Comparison of ENCODE assay signal across 1 cellular context in genomic region chr5:143629871-143630658, GRCh38.
TF ChIP-seq lines count a peak whose summit lies in the region.

No MANE protein-coding gene starts in this region.

TF ChIP-seq in HepG2, 621 proteins besides CTCF, POLR2A, EP300 and RAD21 (continued from another document and continues in another):
- TF ChIP-seq PRDM4 (CRISPR knock-in tag; IDR thresholded peaks at IDR 0.05; ENCODE audit: borderline replicate concordance) (no peak), ZNF253 (CRISPR knock-in tag; IDR thresholded peaks at IDR 0.05; ENCODE audit: borderline replicate concordance) (no peak), ZNF615 (CRISPR knock-in tag; IDR thresholded peaks at IDR 0.05; ENCODE audit: borderline replicate concordance) (no peak), ZHX2 (IDR thresholded peaks at IDR 0.05; ENCODE audit: low read depth) (no peak), ZHX2 (CRISPR knock-in tag; IDR thresholded peaks at IDR 0.05; ENCODE audit: borderline replicate concordance) (no peak), ZNF562 (CRISPR knock-in tag; IDR thresholded peaks at IDR 0.05; ENCODE audit: borderline replicate concordance) (no peak), IKZF4 (CRISPR knock-in tag; IDR thresholded peaks at IDR 0.05; ENCODE audit: borderline replicate concordance, low read depth, not compliant biosample characterization) (no peak), ERF (CRISPR knock-in tag; IDR thresholded peaks at IDR 0.05) (0 out of 2 replicates have a peak, but pooled peaks have one; percentile 65), ZNF362 (CRISPR knock-in tag; IDR thresholded peaks at IDR 0.05; ENCODE audit: borderline replicate concordance) (peak; percentile 64; the same call in 1 of the 2 replicates), ZBTB2 (CRISPR knock-in tag; IDR thresholded peaks at IDR 0.05; ENCODE audit: low read depth) (no peak), ETV5 (CRISPR knock-in tag; IDR thresholded peaks at IDR 0.05; ENCODE audit: borderline replicate concordance) (peak; percentile 87; the same call in 1 of the 2 replicates), EHMT2 (IDR thresholded peaks at IDR 0.05; ENCODE audit: borderline replicate concordance, low read depth, low read length) (no peak), ZNF205 (CRISPR knock-in tag; IDR thresholded peaks at IDR 0.05) (no peak), SAP130 (CRISPR knock-in tag; IDR thresholded peaks at IDR 0.05; ENCODE audit: low read depth) (peak; percentile 64), THRA (CRISPR knock-in tag; IDR thresholded peaks at IDR 0.05; ENCODE audit: borderline replicate concordance) (no peak), ZMYM4 (CRISPR knock-in tag; IDR thresholded peaks at IDR 0.05) (no peak), NFE2L2 (IDR thresholded peaks at IDR 0.05; ENCODE audit: low read length) (no peak), ZBTB25 (CRISPR knock-in tag; IDR thresholded peaks at IDR 0.05) (peak; percentile 38), ZBTB37 (CRISPR knock-in tag; IDR thresholded peaks at IDR 0.05) (no peak), ZNF513 (CRISPR knock-in tag; conservative IDR thresholded peaks at IDR 0.05) (no peak), PRPF4 (IDR thresholded peaks at IDR 0.05; ENCODE audit: low read depth, low read length, poor library complexity, severe bottlenecking) (no peak), ZNF530 (CRISPR knock-in tag; IDR thresholded peaks at IDR 0.05; ENCODE audit: low read depth) (no peak), ZNF256 (CRISPR knock-in tag; conservative IDR thresholded peaks at IDR 0.05) (no peak), CREB1 (IDR thresholded peaks at IDR 0.05) (peak; percentile 79), CREB1 (CRISPR knock-in tag; IDR thresholded peaks at IDR 0.05) (peak; percentile 85), ZNF143 (CRISPR knock-in tag; IDR thresholded peaks at IDR 0.05) (no peak), ZNF776 (CRISPR knock-in tag; IDR thresholded peaks at IDR 0.05) (no peak), CHD2 (IDR thresholded peaks at IDR 0.05; ENCODE audit: low read depth, low read length) (no peak), NR2C2 (CRISPR knock-in tag; IDR thresholded peaks at IDR 0.05; ENCODE audit: borderline replicate concordance) (0 out of 2 replicates have a peak, but pooled peaks have one; percentile 18), TEAD3 (CRISPR knock-in tag; optimal IDR thresholded peaks at IDR 0.05; ENCODE audit: borderline replicate concordance) (peak; percentile 51), RBAK (CRISPR knock-in tag; IDR thresholded peaks at IDR 0.05) (no peak), NR2F1 (CRISPR knock-in tag; IDR thresholded peaks at IDR 0.05) (no peak), CEBPB (IDR thresholded peaks at IDR 0.05; ENCODE audit: borderline replicate concordance, low read depth, low read length) (peak; percentile 44; the same call in 1 of the 2 replicates), ZNF331 (CRISPR knock-in tag; IDR thresholded peaks at IDR 0.05) (peak; percentile 49; the same call in 1 of the 2 replicates), STAG1 (CRISPR knock-in tag; IDR thresholded peaks at IDR 0.05) (no peak), POLR2G (IDR thresholded peaks at IDR 0.05; ENCODE audit: low read depth, low read length) (no peak), SIX1 (CRISPR knock-in tag; IDR thresholded peaks at IDR 0.05; ENCODE audit: borderline replicate concordance) (no peak), ZNF605 (CRISPR knock-in tag; IDR thresholded peaks at IDR 0.05) (no peak), ZNF451 (CRISPR knock-in tag; IDR thresholded peaks at IDR 0.05) (no peak), CEBPG (CRISPR knock-in tag; IDR thresholded peaks at IDR 0.05) (peak; percentile 58), YEATS2 (CRISPR knock-in tag; IDR thresholded peaks at IDR 0.05; ENCODE audit: borderline replicate concordance) (no peak), MAX (IDR thresholded peaks at IDR 0.05) (no peak), POLR2AphosphoS5 (IDR thresholded peaks at IDR 0.05; ENCODE audit: low read depth, low read length) (no peak), PREB (CRISPR knock-in tag; IDR thresholded peaks at IDR 0.05) (no peak), GMEB2 (CRISPR knock-in tag; IDR thresholded peaks at IDR 0.05; ENCODE audit: low read depth) (no peak)
